In genomic region chr19:11538232-11539036, GRCh38 we compare ENCODE assay signal across 9 cellular contexts. TPM values are rescaled to one million over a fixed set of nuclear protein-coding genes. Genes with fewer than 3 reads are reported as not detected.
A peak's percentile ranks its signal among the peaks of the same experiment; 100 is the strongest.
DNase-seq lines count a peak whose midpoint lies in the region; ATAC-seq lines count a peak whose summit lies in the region.
"Had no signal": no experiment of that assay in that cellular context is flagged by ENCODE, and none has a peak within 500 bp of the region (broad histone marks: within the 10 kb centered on the region; RNA-seq: fewer than 3 reads in every experiment).

TSS of gene CNN1 (plus strand) at chr19:11538851. CDS start at chr19:11538928, 77 bp downstream.

- H3K27me3 Mint-ChIP-seq in T-helper 2 cell treated with Interferon-gamma antibody and Interleukin-4, amounts not matched to agents 5 μg/mL and 100 μg/mL, for 36 hours (ENCODE audit: low read depth): peaks cover 27% of the 10 kb centered on the region
- peaks cover 31% of the 10 kb centered on the region for H3K27me3 Mint-ChIP-seq in activated T-cell treated with anti-CD3 and anti-CD28 coated beads, Interleukin-2, amount 50 U/mL, for 24 hours

- no peaks in the 10 kb centered on the region for H3K9me3 ChIP-seq in HUES6 (ENCODE audit: control insufficient read depth, insufficient read depth, low read depth, low read length)
- H3K9me3 ChIP-seq: right lobe of liver had no signal

- ATAC-seq in GM19455 (IDR thresholded peaks at IDR 0.05; ENCODE audit: unreplicated experiment): no peak
- ATAC-seq in HG03342 (IDR thresholded peaks at IDR 0.05; ENCODE audit: unreplicated experiment): no peak

- H3K27ac Mint-ChIP-seq in T-helper 2 cell treated with Interferon-gamma antibody and Interleukin-4, amounts not matched to agents 5 μg/mL and 100 μg/mL, for 36 hours: no peak within 1 kb of the TSS
- no peak within 1 kb of the TSS for H3K27ac Mint-ChIP-seq in activated T-cell treated with anti-CD3 and anti-CD28 coated beads, Interleukin-2, amount 50 U/mL, for 24 hours

- no peaks in the 10 kb centered on the region for H3K9me3 Mint-ChIP-seq in T-helper 2 cell treated with Interferon-gamma antibody and Interleukin-4, amounts not matched to agents 5 μg/mL and 100 μg/mL, for 36 hours
- H3K9me3 Mint-ChIP-seq in activated T-cell treated with anti-CD3 and anti-CD28 coated beads, Interleukin-2, amount 50 U/mL, for 24 hours: no peaks in the 10 kb centered on the region

- H3K27me3 ChIP-seq in HUES6 (ENCODE audit: control insufficient read depth, insufficient read depth, low read length): no peaks in the 10 kb centered on the region
- peaks cover 2% of the 10 kb centered on the region for H3K27me3 ChIP-seq in layer of hippocampus (ENCODE audit: control insufficient read depth, insufficient read depth, low read length)

- peak within 1 kb of the TSS; percentile 83 for H3K9ac ChIP-seq in HUES6 (ENCODE audit: low read length)

- H3K36me3 Mint-ChIP-seq in T-helper 2 cell treated with Interferon-gamma antibody and Interleukin-4, amounts not matched to agents 5 μg/mL and 100 μg/mL, for 36 hours (ENCODE audit: low read depth): no peaks in the 10 kb centered on the region
- no peaks in the 10 kb centered on the region for H3K36me3 Mint-ChIP-seq in activated T-cell treated with anti-CD3 and anti-CD28 coated beads, Interleukin-2, amount 50 U/mL, for 24 hours (ENCODE audit: low read depth)

- peak within 1 kb of the TSS; percentile 58 for H3K4me3 ChIP-seq in HUES6 (ENCODE audit: low read depth, low read length)
- H3K4me3 ChIP-seq: right lobe of liver had no signal

- peaks cover 24% of the 10 kb centered on the region for H3K4me1 ChIP-seq in HUES6 (ENCODE audit: control insufficient read depth, insufficient read depth, low read length)
- H3K4me1 ChIP-seq: right lobe of liver had no signal

- no peak within 1 kb of the TSS for H3K4me3 Mint-ChIP-seq in T-helper 2 cell treated with Interferon-gamma antibody and Interleukin-4, amounts not matched to agents 5 μg/mL and 100 μg/mL, for 36 hours
- no peak within 1 kb of the TSS for H3K4me3 Mint-ChIP-seq in activated T-cell treated with anti-CD3 and anti-CD28 coated beads, Interleukin-2, amount 50 U/mL, for 24 hours

- H3K4me1 Mint-ChIP-seq in T-helper 2 cell treated with Interferon-gamma antibody and Interleukin-4, amounts not matched to agents 5 μg/mL and 100 μg/mL, for 36 hours (ENCODE audit: low read depth): peaks cover 11% of the 10 kb centered on the region
- H3K4me1 Mint-ChIP-seq in activated T-cell treated with anti-CD3 and anti-CD28 coated beads, Interleukin-2, amount 50 U/mL, for 24 hours (ENCODE audit: low read depth): peaks cover 15% of the 10 kb centered on the region

- H3K36me3 ChIP-seq in HUES6 (ENCODE audit: control insufficient read depth, insufficient read depth, low read length): peaks cover 4% of the 10 kb centered on the region; the same call in 1 of the 2 replicates
- H3K36me3 ChIP-seq: right lobe of liver had no signal

- H3K27ac ChIP-seq in HUES6 (ENCODE audit: low read depth, low read length) (peak within 1 kb of the TSS; percentile 27; the same call in 1 of the 2 replicates), cingulate gyrus (ENCODE audit: low read depth, low read length) (peak within 1 kb of the TSS; percentile 54), layer of hippocampus (ENCODE audit: low read depth, low read length) (peak within 1 kb of the TSS; percentile 46), temporal lobe (ENCODE audit: low read depth, low read length) (peak within 1 kb of the TSS; percentile 4)
- H3K27ac ChIP-seq: right lobe of liver had no signal

- no peak for DNase-seq in T-helper 2 cell treated with Interferon-gamma antibody and Interleukin-4, amounts not matched to agents 5 μg/mL and 100 μg/mL, for 36 hours (ENCODE audit: low spot score)
- no peak for DNase-seq in activated T-cell treated with anti-CD3 and anti-CD28 coated beads, Interleukin-2, amount 50 U/mL, for 24 hours
- DNase-seq: right lobe of liver had no signal

RNA-seq across cellular contexts. Expression of gene CNN1, which starts in this region (rescaled TPM):
- 0.74 TPM for total RNA-seq in temporal lobe

Comparison
In these comparisons a context has a peak if more than half of its experiments do, and no peak if none do; other contexts are left out.
1. H3K27ac ChIP-seq: peak in every context shown above with its lines; median percentile 54 in cingulate gyrus; 46 in layer of hippocampus; 27 in HUES6; 4 in temporal lobe.